Comparison of ENCODE assay signal across 12 cellular contexts in genomic region chr10:99784025-99784730, GRCh38. TPM values are rescaled to one million over a fixed set of nuclear protein-coding genes. Genes with fewer than 3 reads are reported as not detected.
DNase-seq lines count a peak whose midpoint lies in the region; ATAC-seq and TF ChIP-seq lines count a peak whose summit lies in the region.
"Had no signal": no experiment of that assay in that cellular context is flagged by ENCODE, and none has a peak within 500 bp of the region (broad histone marks: within the 10 kb centered on the region; RNA-seq: fewer than 3 reads in every experiment).

No MANE protein-coding gene starts in this region.

- TF ChIP-seq POLR2A in HCT116 (IDR thresholded peaks at IDR 0.05; ENCODE audit: borderline replicate concordance, extremely low read depth, insufficient read depth, insufficient read length) (no peak), body of pancreas (IDR thresholded peaks at IDR 0.05) (no peak), right lobe of liver (IDR thresholded peaks at IDR 0.05) (peak; percentile 30)

- H3K9me3 ChIP-seq in HCT116 (ENCODE audit: control insufficient read depth in 1 of 2, insufficient read depth in 1 of 2, low read depth in 1 of 2, low read length in 2 of 2) = no peaks in the 10 kb centered on the region
- no peaks in the 10 kb centered on the region for H3K9me3 ChIP-seq in body of pancreas
- H3K9me3 ChIP-seq in right lobe of liver = no peaks in the 10 kb centered on the region
- H3K9me3 ChIP-seq: BE2C, psoas muscle had no signal

- H2AFZ ChIP-seq in HCT116 (ENCODE audit: low read depth, low read length, poor library complexity, severe bottlenecking) = no peak overlapping the region

- H3K9me2 ChIP-seq in HCT116 (ENCODE audit: insufficient read depth) = no peaks in the 10 kb centered on the region

- TF ChIP-seq RAD21 in HCT116 (IDR thresholded peaks at IDR 0.05; ENCODE audit: low read depth) = no peak

- H3K4me1 ChIP-seq in HCT116 (ENCODE audit: control insufficient read depth in 1 of 2, insufficient read depth in 2 of 2, low read length in 2 of 2) (peaks cover 74 to 83% of the 10 kb centered on the region in 2 experiments), body of pancreas (no peaks in the 10 kb centered on the region), right lobe of liver (peaks cover 0 to 36% (median 14%) of the 10 kb centered on the region in 4 donors)
- H3K4me1 ChIP-seq: BE2C had no signal

- H3K36me3 ChIP-seq in HCT116 (ENCODE audit: control insufficient read depth in 1 of 2, insufficient read depth in 2 of 2, low read length in 2 of 2) (peaks cover 10 to 17% of the 10 kb centered on the region in 2 experiments; a peak in 3 of 4 replicates), body of pancreas (replicated peaks in 1 of 2; ENCODE audit: insufficient read depth in 1 of 2, low read depth in 2 of 2) (no peaks in the 10 kb centered on the region), right lobe of liver (peaks cover 0 to 26% (median 3%) of the 10 kb centered on the region in 4 donors)
- H3K36me3 ChIP-seq: BE2C had no signal

- H3K27me3 ChIP-seq in HCT116 (ENCODE audit: insufficient read depth, low read length) (no peaks in the 10 kb centered on the region), body of pancreas (no peaks in the 10 kb centered on the region), right lobe of liver (no peaks in the 10 kb centered on the region)
- H3K27me3 ChIP-seq: BE2C had no signal

- H4K20me1 ChIP-seq in HCT116 (ENCODE audit: insufficient read depth) = no peaks in the 10 kb centered on the region

- peak overlapping the region; percentile 76 for H3K9ac ChIP-seq in HCT116 (ENCODE audit: low read length)

- WGBS in body of pancreas, 2 donors = 81% methylated on average over 7 of the region's 7 CpGs
- WGBS in right lobe of liver (ENCODE audit: insufficient coverage, low coverage, low lambda C conversion rate, missing lambda C conversion rate) = 25% methylated on average over 7 of the region's 7 CpGs

- H3K4me2 ChIP-seq in HCT116 (ENCODE audit: low read length) = peak overlapping the region; percentile 82

- no peak for DNase-seq in HCT116 (ENCODE audit: low read depth, low spot score)
- peak in 3 of 4 donors; percentile 7 to 26 (median 14) for DNase-seq in body of pancreas
- no peak for DNase-seq in right lobe of liver
- DNase-seq in superior temporal gyrus (ENCODE audit: extremely low spot score) = no peak
- DNase-seq in NCI-H2081 (lab: John Stamatoyannopoulos, UW) = no peak
- DNase-seq in 8988T = no peak
- no peak for DNase-seq in effector CD4-positive, alpha-beta T cell
- DNase-seq: activated T-cell treated with anti-CD3 and anti-CD28 coated beads, Interleukin-2, amount 50 U/mL, for 4 hours; BE2C; Kasumi-1 had no signal

- intact Hi-C loops in HCT116 (cut with micrococcal nuclease) (no loop called here), body of pancreas (cut with DNase I) (no loop called here), right lobe of liver (cut with DNase I) (no loop called here)

- no peak for TF ChIP-seq CTCF in 22Rv1 (IDR thresholded peaks at IDR 0.05)
- TF ChIP-seq CTCF in HCT116 (IDR thresholded peaks at IDR 0.05 in 2 of 3, conservative IDR thresholded peaks at IDR 0.05 in 1 of 3; ENCODE audit: borderline replicate concordance in 1 of 3, insufficient read depth in 1 of 3, low read depth in 2 of 3, low read length in 2 of 3) = no peak
- TF ChIP-seq CTCF in body of pancreas (IDR thresholded peaks at IDR 0.05) = no peak
- no peak for TF ChIP-seq CTCF in right lobe of liver (IDR thresholded peaks at IDR 0.05)

- CTCF ChIA-PET in HCT116 (lab: Charles Lee) = no interaction called here

- H3K27ac ChIP-seq in 22Rv1 (peak overlapping the region; percentile 93), HCT116 (ENCODE audit: low read depth, low read length) (peak overlapping the region; percentile 100), body of pancreas (no peak overlapping the region), right lobe of liver (peak overlapping the region; percentile 44 to 82 (median 70))
- H3K27ac ChIP-seq: psoas muscle had no signal

- peaks cover 5% of the 10 kb centered on the region; the same call in 1 of the 2 replicates for H3K79me2 ChIP-seq in HCT116 (ENCODE audit: insufficient read depth, low read length)

- RAD21 ChIA-PET in HCT116 (lab: Charles Lee; ENCODE audit: low non-redundant PET in 1 of 2, low total read pairs in 2 of 2, uncharacterized antibody in 2 of 2, unreplicated experiment in 2 of 2) = no interaction called here

- BruUV-seq in HCT116 (replicated peaks; lab: Mats Ljungman, UMichigan) = no TSS peak

- POLR2A ChIA-PET in HCT116 (lab: Charles Lee) = no interaction called here

- ATAC-seq in HCT116 (peak; percentile 21), body of pancreas (no peak), right lobe of liver (peak in 3 of 4 donors; percentile 11 to 29 (median 22))
- ATAC-seq: activated T-cell treated with anti-CD3 and anti-CD28 coated beads, Interleukin-2, amount 50 U/mL, for 4 hours had no signal

- H3K4me3 ChIP-seq in HCT116 (replicated peaks in 1 of 2; ENCODE audit: low read depth in 1 of 2, low read length in 2 of 2) = peak overlapping the region; percentile 15 to 43
- H3K4me3 ChIP-seq in body of pancreas = no peak overlapping the region
- peak overlapping the region; percentile 41 to 70 (median 59) for H3K4me3 ChIP-seq in right lobe of liver
- H3K4me3 ChIP-seq: psoas muscle had no signal

TF ChIP-seq in HCT116, 20 proteins besides CTCF, POLR2A, EP300 and RAD21 (continues in another document):
- TF ChIP-seq EZH2 (IDR thresholded peaks at IDR 0.05) (no peak), SRF (IDR thresholded peaks at IDR 0.05; ENCODE audit: low read depth) (no peak), SIN3A (IDR thresholded peaks at IDR 0.05; ENCODE audit: low read depth) (no peak), CBX3 (IDR thresholded peaks at IDR 0.05; ENCODE audit: low read depth) (no peak), ZFX (IDR thresholded peaks at IDR 0.05) (no peak), TCF7L2 (IDR thresholded peaks at IDR 0.05; ENCODE audit: borderline replicate concordance, extremely low read depth, insufficient read depth, insufficient read length) (peak; percentile 40), POLR2AphosphoS5 (IDR thresholded peaks at IDR 0.05; ENCODE audit: low read depth, low read length) (peak; percentile 41; the same call in 1 of the 2 replicates), SP1 (IDR thresholded peaks at IDR 0.05; ENCODE audit: low read depth) (no peak), ATF3 (IDR thresholded peaks at IDR 0.05) (no peak), ELF1 (IDR thresholded peaks at IDR 0.05; ENCODE audit: borderline replicate concordance, low read depth) (no peak), ZBTB33 (IDR thresholded peaks at IDR 0.05; ENCODE audit: extremely low read depth, insufficient replicate concordance, low read length) (no peak), FOSL1 (IDR thresholded peaks at IDR 0.05; ENCODE audit: low read depth) (no peak), EZH2phosphoT487 (IDR thresholded peaks at IDR 0.05; ENCODE audit: borderline replicate concordance) (no peak), EGR1 (IDR thresholded peaks at IDR 0.05; ENCODE audit: low read depth) (no peak), JUND (IDR thresholded peaks at IDR 0.05) (no peak), CEBPB (IDR thresholded peaks at IDR 0.05; ENCODE audit: low read depth) (no peak), MAX (IDR thresholded peaks at IDR 0.05) (no peak), YY1 (IDR thresholded peaks at IDR 0.05; ENCODE audit: extremely low read depth, insufficient replicate concordance, low read depth, low read length) (peak; percentile 74), ZNF274 (IDR thresholded peaks at IDR 0.05; ENCODE audit: low read depth, low read length) (no peak)

RNA-seq across cellular contexts. Expression of gene ABCC2, which starts 1.7 kb away (rescaled TPM):
- 88.2 TPM for total RNA-seq in HCT116 (2021; ENCODE audit: unreplicated experiment)
- 8.1 and 12.2 TPM in 2 replicates for polyA plus RNA-seq in HCT116 (2012)
- total RNA-seq in body of pancreas = 1 to 10 TPM; 1.3 to 4.3 TPM
- total RNA-seq in right lobe of liver = 100 to 1,000 TPM; 136 to 372 (median 156) TPM

RNA-seq across cellular contexts. Expression of gene CUTC, which starts 52.1 kb away (rescaled TPM):
- total RNA-seq in HCT116 (2021; ENCODE audit: unreplicated experiment) = 53.6 TPM
- polyA plus RNA-seq in HCT116 (2012) = 39.1 and 51.8 TPM in 2 replicates
- 10 to 100 TPM in 1 of 2 donors, 1 to 10 TPM in 1; 8.6 to 14.8 TPM for total RNA-seq in body of pancreas
- 10 to 100 TPM; 10.2 to 22.8 (median 15.8) TPM for total RNA-seq in right lobe of liver

RNA-seq across cellular contexts. Expression of gene COX15, which starts 52.3 kb away (rescaled TPM):
- total RNA-seq in HCT116 (2021; ENCODE audit: unreplicated experiment) = 79.6 TPM
- polyA plus RNA-seq in HCT116 (2012) = 29.8 and 41.4 TPM in 2 replicates
- total RNA-seq in body of pancreas = 10 to 100 TPM in 1 of 2 donors, 1 to 10 TPM in 1; 9.6 to 17.9 TPM
- 10 to 100 TPM; 22.4 to 29.0 (median 23.4) TPM for total RNA-seq in right lobe of liver

Comparison
In these comparisons a context has a peak if more than half of its experiments do, and no peak if none do; other contexts are left out.
1. H3K27ac ChIP-seq: peak in 22Rv1 (single experiment), HCT116 (single experiment) and right lobe of liver (3 of 3); none in body of pancreas (0 of 4).
2. DNase-seq: peak in body of pancreas (3 of 4); none in HCT116 (single experiment), right lobe of liver (0 of 3), superior temporal gyrus (single experiment), NCI-H2081 (0 of 2), 8988T (single experiment) and effector CD4-positive, alpha-beta T cell (single experiment).
3. H3K4me3 ChIP-seq: peak in HCT116 (2 of 2) and right lobe of liver (3 of 3); none in body of pancreas (0 of 2).
4. RNA of gene ABCC2, which starts 1.7 kb away (total RNA-seq): 136 to 372 TPM in right lobe of liver and 88.2 TPM in HCT116 (single experiment); 1.3 to 4.3 TPM in body of pancreas; every median in the first group is over 10 times any median in the second.